Comparison of ENCODE assay signal across 10 cellular contexts in the genomic region with DNA sequence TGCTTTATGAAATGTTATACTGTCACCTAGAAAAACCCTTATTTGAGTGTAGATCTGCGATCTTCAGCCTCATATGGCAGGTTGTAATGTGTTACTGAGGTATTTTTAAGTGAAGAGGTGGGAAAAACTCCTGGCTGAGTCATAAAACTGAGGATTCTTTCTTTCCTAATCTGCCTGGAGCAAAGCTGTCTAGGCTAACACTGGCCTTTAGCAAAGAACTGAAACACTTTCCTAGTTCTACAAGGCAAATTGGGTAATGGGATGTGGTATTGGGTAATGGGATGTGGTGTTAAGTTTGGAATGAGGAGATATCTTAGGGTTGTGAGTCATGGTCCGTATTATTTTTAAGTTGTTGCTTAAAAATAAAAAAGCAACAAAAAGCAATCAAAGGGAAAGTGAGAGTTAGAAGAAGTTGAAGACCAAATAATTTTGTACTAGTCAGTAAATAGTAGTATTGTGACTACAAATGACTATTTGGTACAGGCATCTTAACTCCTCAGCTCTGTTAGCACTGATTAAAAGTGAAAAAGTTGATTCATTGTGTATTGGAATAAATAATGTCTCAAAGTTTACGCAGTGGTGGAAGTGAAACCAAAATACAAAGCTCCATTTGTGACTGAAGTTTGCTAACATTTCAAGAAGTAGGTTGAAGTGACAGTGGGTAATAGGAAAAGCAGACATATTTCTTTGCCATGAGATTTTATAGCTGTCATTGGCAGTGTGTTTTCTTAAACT.
DNase-seq lines count a peak whose midpoint lies in the region; ATAC-seq and TF ChIP-seq lines count a peak whose summit lies in the region.
"Had no signal": no experiment of that assay in that cellular context is flagged by ENCODE, and none has a peak within 500 bp of the region (broad histone marks: within the 10 kb centered on the region; RNA-seq: fewer than 3 reads in every experiment).

No MANE protein-coding gene starts in this region.

- H3K9me3 ChIP-seq in IMR-90 (ENCODE audit: control insufficient read depth, insufficient read depth, low read length) = no peaks in the 10 kb centered on the region
- no peaks in the 10 kb centered on the region for H3K9me3 ChIP-seq in mammary epithelial cell (replicated peaks; ENCODE audit: insufficient read depth, low read length)
- H3K9me3 ChIP-seq: BLaER1 had no signal

- H4K20me1 ChIP-seq in IMR-90 (ENCODE audit: insufficient read depth, low read length) (no peaks in the 10 kb centered on the region), mammary epithelial cell (ENCODE audit: insufficient read depth, low read length) (no peaks in the 10 kb centered on the region)
- H4K20me1 ChIP-seq: BLaER1 had no signal

- no peak for TF ChIP-seq RAD21 in IMR-90 (IDR thresholded peaks at IDR 0.05; ENCODE audit: low read length)

- no peak overlapping the region for H2BK20ac ChIP-seq in IMR-90 (ENCODE audit: low read depth, low read length)

- POLR2A ChIA-PET in IMR-90 (lab: Charles Lee; ENCODE audit: unreplicated experiment) = no interaction called here

- H3K4me1 ChIP-seq in IMR-90 (ENCODE audit: control insufficient read depth, insufficient read depth, low read length) = no peaks in the 10 kb centered on the region; the same call in 1 of the 2 replicates
- H3K4me1 ChIP-seq in mammary epithelial cell (ENCODE audit: insufficient read depth, low read length) = peaks cover 49% of the 10 kb centered on the region
- H3K4me1 ChIP-seq: BLaER1 had no signal

- H3K4me3 Mint-ChIP-seq in activated T-cell treated with anti-CD3 and anti-CD28 coated beads, Interleukin-2, amount 50 U/mL, for 24 hours = peak overlapping the region; percentile 40

- H3K9ac ChIP-seq in IMR-90 (ENCODE audit: low read depth, low read length) (no peak overlapping the region), mammary epithelial cell (ENCODE audit: insufficient read depth, low read length) (no peak overlapping the region)
- H3K9ac ChIP-seq: BLaER1 had no signal

- H3K4me1 Mint-ChIP-seq in activated T-cell treated with anti-CD3 and anti-CD28 coated beads, Interleukin-2, amount 50 U/mL, for 24 hours (ENCODE audit: low read depth) = peaks cover 49% of the 10 kb centered on the region

- TF ChIP-seq CTCF in IMR-90 (conservative IDR thresholded peaks at IDR 0.05; ENCODE audit: low read depth, low read length) (no peak), mammary epithelial cell (conservative IDR thresholded peaks at IDR 0.05 in 1 of 2, IDR thresholded peaks at IDR 0.05 in 1 of 2; ENCODE audit: extremely low read depth in 1 of 2, insufficient read depth in 1 of 2, low read depth in 1 of 2, low read length in 2 of 2) (no peak)

- no peak overlapping the region for H3K18ac ChIP-seq in IMR-90 (ENCODE audit: low read depth, low read length)

- intact Hi-C loops in IMR-90 (cut with micrococcal nuclease) (no loop called here), mammary epithelial cell (cut with micrococcal nuclease) (no loop called here)

- TF ChIP-seq POLR2A in IMR-90 (IDR thresholded peaks at IDR 0.05; ENCODE audit: low read depth, low read length) = no peak

- no peak overlapping the region for H4K5ac ChIP-seq in IMR-90 (ENCODE audit: low read depth, low read length)

- no peaks in the 10 kb centered on the region for H3K9me1 ChIP-seq in IMR-90 (ENCODE audit: insufficient read depth, low read length)

- H3K36me3 ChIP-seq in IMR-90 (ENCODE audit: control insufficient read depth, insufficient read depth, low read length) (no peaks in the 10 kb centered on the region), mammary epithelial cell (ENCODE audit: insufficient read depth, low read length) (no peaks in the 10 kb centered on the region)
- H3K36me3 ChIP-seq: BLaER1 had no signal

- H2BK5ac ChIP-seq in IMR-90 (ENCODE audit: low read depth, low read length, poor library complexity, severe bottlenecking) = no peak overlapping the region

- peak overlapping the region; percentile 73 for H3K27ac Mint-ChIP-seq in activated T-cell treated with anti-CD3 and anti-CD28 coated beads, Interleukin-2, amount 50 U/mL, for 24 hours

- no peak overlapping the region for H2BK15ac ChIP-seq in IMR-90 (ENCODE audit: low read depth, low read length)

- H3K79me2 ChIP-seq in mammary epithelial cell (ENCODE audit: insufficient read depth, low read length) = no peaks in the 10 kb centered on the region

- no peak overlapping the region for H2BK120ac ChIP-seq in IMR-90 (ENCODE audit: low read depth, low read length)

- H3K9me3 Mint-ChIP-seq in activated T-cell treated with anti-CD3 and anti-CD28 coated beads, Interleukin-2, amount 50 U/mL, for 24 hours = no peaks in the 10 kb centered on the region

- CTCF ChIA-PET in IMR-90 (lab: Yijun Ruan, JAX) (interaction anchor here (0.7 kb wide), 1 partner anchor 10 kb away, joined by 3 read pairs; no protein-coding TSS in a partner anchor), mammary epithelial cell (lab: Charles Lee; ENCODE audit: low non-redundant PET) (no interaction called here)

- no peak overlapping the region for H3K4me3 ChIP-seq in IMR-90 (ENCODE audit: insufficient read depth, low read depth, low read length)
- peak overlapping the region in 2 of 3 experiments; percentile 11 to 40 for H3K4me3 ChIP-seq in mammary epithelial cell (replicated peaks in 1 of 3; ENCODE audit: insufficient read depth in 1 of 3, low read depth in 2 of 3, low read length in 3 of 3)
- H3K4me3 ChIP-seq: BLaER1 had no signal

- H4K8ac ChIP-seq in IMR-90 (ENCODE audit: low read depth in 2 of 2, low read length in 2 of 2) = no peak overlapping the region

- H3K36me3 Mint-ChIP-seq in activated T-cell treated with anti-CD3 and anti-CD28 coated beads, Interleukin-2, amount 50 U/mL, for 24 hours (ENCODE audit: low read depth) = no peaks in the 10 kb centered on the region

- H3K4me2 ChIP-seq in IMR-90 (ENCODE audit: low read depth, low read length) (peak overlapping the region; percentile 62), mammary epithelial cell (ENCODE audit: insufficient read depth, low read depth, low read length) (peak overlapping the region; percentile 73)
- H3K4me2 ChIP-seq: BLaER1 had no signal

- dilution Hi-C loops in IMR-90 (cut with HindIII; ENCODE audit: low sequenced_read_pairs, unreplicated experiment) (no loop called here), mammary epithelial cell (cut with HindIII; ENCODE audit: low sequenced_read_pairs) (no loop called here)

- H4K91ac ChIP-seq in IMR-90 (ENCODE audit: insufficient read depth, low read depth, low read length) = no peak overlapping the region

- no peak overlapping the region for H2AK5ac ChIP-seq in IMR-90 (ENCODE audit: low read depth, low read length)

- no peak overlapping the region for H3K56ac ChIP-seq in IMR-90 (ENCODE audit: extremely low read depth, insufficient read depth, low read length)

- H3K27ac ChIP-seq in IMR-90 (ENCODE audit: insufficient read depth, low read length) (no peak overlapping the region), mammary epithelial cell (ENCODE audit: insufficient read depth, low read depth, low read length) (peak overlapping the region; percentile 52)
- H3K27ac ChIP-seq: BLaER1 had no signal

- no peak overlapping the region for H3K14ac ChIP-seq in IMR-90 (replicated peaks; ENCODE audit: low read depth, low read length)

- in situ Hi-C loops in IMR-90 (cut with MboI; ENCODE audit: low sequenced_read_pairs) (no loop called here), mammary epithelial cell (cut with MboI; ENCODE audit: low sequenced_read_pairs in 2 of 2) (no loop called here), G401 (cut with HindIII; ENCODE audit: low sequenced_read_pairs) (no loop called here)

- H2AK9ac ChIP-seq in IMR-90 (replicated peaks; ENCODE audit: low read depth, low read length, poor library complexity) = no peak overlapping the region

- BruUV-seq in IMR-90 (replicated peaks; lab: Mats Ljungman, UMichigan) = no TSS peak
- BruUV-seq in mammary epithelial cell (replicated peaks; lab: Mats Ljungman, UMichigan) = no TSS peak

- H3K27me3 ChIP-seq in IMR-90 (ENCODE audit: control insufficient read depth, insufficient read depth, low read length) (no peaks in the 10 kb centered on the region), mammary epithelial cell (ENCODE audit: insufficient read depth, low read length) (no peaks in the 10 kb centered on the region)
- H3K27me3 ChIP-seq: BLaER1 had no signal

- WGBS in IMR-90 (ENCODE audit: extremely low coverage in 2 of 2, insufficient read length in 1 of 2), 2 experiments = 17 to 100% methylated on average over 1 to 2 of the region's 3 CpGs
- 14% methylated on average over 3 of the region's 3 CpGs for WGBS in mammary epithelial cell (ENCODE audit: low coverage, missing lambda C conversion rate)

- H3K23ac ChIP-seq in IMR-90 (ENCODE audit: low read depth, low read length) = no peak overlapping the region

- no peak for DNase-seq in activated T-cell treated with anti-CD3 and anti-CD28 coated beads, Interleukin-2, amount 50 U/mL, for 24 hours
- no peak for DNase-seq in activated T-cell treated with anti-CD3 and anti-CD28 coated beads, Interleukin-2, amount 50 U/mL, for 1 hour
- DNase-seq in IMR-90 = peak; percentile 56
- DNase-seq in mammary epithelial cell = peak; percentile 87
- DNase-seq in stimulated activated naive CD8-positive, alpha-beta T cell treated with anti-CD3 and anti-CD28 coated beads, Interleukin-15, Interleukin-2, amounts not matched to agents 100 U/mL and 50 U/mL, for 24 hours = no peak
- DNase-seq in amygdala (lab: John Stamatoyannopoulos, UW) = no peak
- DNase-seq in NCI-H1092 (lab: John Stamatoyannopoulos, UW) = no peak
- no peak for DNase-seq in G401 (ENCODE audit: low spot score)
- DNase-seq: NCI-H1105 had no signal

- H2AFZ ChIP-seq in IMR-90 (replicated peaks; ENCODE audit: low read length, poor library complexity) (no peak overlapping the region), mammary epithelial cell (ENCODE audit: low read depth, low read length) (no peak overlapping the region)

- H3K79me1 ChIP-seq in IMR-90 (ENCODE audit: low read depth in 1 of 2, low read length in 2 of 2) = no peaks in the 10 kb centered on the region

- no peaks in the 10 kb centered on the region for H3K27me3 Mint-ChIP-seq in activated T-cell treated with anti-CD3 and anti-CD28 coated beads, Interleukin-2, amount 50 U/mL, for 24 hours

- no peak overlapping the region for H3K4ac ChIP-seq in IMR-90 (ENCODE audit: low read depth, low read length)

- ATAC-seq in IMR-90 (ENCODE audit: low read depth) = peak; percentile 62
- peak; percentile 84 for ATAC-seq in stimulated activated naive CD8-positive, alpha-beta T cell treated with anti-CD3 and anti-CD28 coated beads, Interleukin-15, Interleukin-2, amounts not matched to agents 100 U/mL and 50 U/mL, for 24 hours

TF ChIP-seq in IMR-90, 13 proteins besides CTCF, POLR2A, EP300 and RAD21 (continues in another document):
- TF ChIP-seq NFE2L2 (IDR thresholded peaks at IDR 0.05; ENCODE audit: low read depth, low read length) (no peak), CEBPB (IDR thresholded peaks at IDR 0.05; ENCODE audit: low read depth, low read length) (peak; percentile 84)

Comparison
In these comparisons a context has a peak if more than half of its experiments do, and no peak if none do; other contexts are left out.
1. DNase-seq: peak in IMR-90 (single experiment) and mammary epithelial cell (single experiment); none in activated T-cell treated with anti-CD3 and anti-CD28 coated beads, Interleukin-2, amount 50 U/mL, for 24 hours (single experiment), activated T-cell treated with anti-CD3 and anti-CD28 coated beads, Interleukin-2, amount 50 U/mL, for 1 hour (single experiment), stimulated activated naive CD8-positive, alpha-beta T cell treated with anti-CD3 and anti-CD28 coated beads, Interleukin-15, Interleukin-2, amounts not matched to agents 100 U/mL and 50 U/mL, for 24 hours (single experiment), amygdala (0 of 56), NCI-H1092 (single experiment) and G401 (single experiment).